22 cellular contexts compared by ENCODE assay signal in genomic region chr1:165748550-165748949, GRCh38.
"Had no signal": no experiment of that assay in that cellular context is flagged by ENCODE, and none has a peak within 500 bp of the region (broad histone marks: within the 10 kb centered on the region; RNA-seq: fewer than 3 reads in every experiment).

No MANE protein-coding gene starts in this region.

- H3K9me3 Mint-ChIP-seq: activated B cell treated with CpG ODN at 0.5 μM for 24 hours; activated CD4-positive, alpha-beta memory T cell treated with anti-CD3 and anti-CD28 coated beads for 36 hours; activated CD4-positive, alpha-beta T cell treated with anti-CD3 and anti-CD28 coated beads, Interleukin-2, amount 10 ng/mL, durations not matched to agents 7 days and 5 days; activated naive CD4-positive, alpha-beta T cell treated with anti-CD3 and anti-CD28 coated beads, Interleukin-2, amount 50 U/mL, for 72 hours; activated T-cell treated with anti-CD3 and anti-CD28 coated beads, Interleukin-2, amount 50 U/mL, for 4 hours had no signal

- H3K4me1 ChIP-seq: SJSA1 had no signal

- H3K27me3 ChIP-seq: brain microvascular endothelial cell, SJSA1 had no signal

- H3K27me3 Mint-ChIP-seq: activated B cell treated with CpG ODN at 0.5 μM for 24 hours; activated CD4-positive, alpha-beta memory T cell treated with anti-CD3 and anti-CD28 coated beads for 36 hours; activated CD4-positive, alpha-beta T cell treated with anti-CD3 and anti-CD28 coated beads, Interleukin-2, amount 10 ng/mL, durations not matched to agents 7 days and 5 days; T-helper 17 cell had no signal

- DNase-seq: activated B cell treated with CpG ODN at 0.5 μM for 24 hours; activated CD4-positive, alpha-beta memory T cell treated with anti-CD3 and anti-CD28 coated beads for 36 hours; activated CD4-positive, alpha-beta T cell treated with anti-CD3 and anti-CD28 coated beads, Interleukin-2, amount 10 ng/mL, durations not matched to agents 7 days and 5 days; activated CD8-positive, alpha-beta memory T cell treated with anti-CD3 and anti-CD28 coated beads for 24 hours; activated effector memory CD4-positive, alpha-beta T cell treated with anti-CD3 and anti-CD28 coated beads, Interleukin-2, amount 50 U/mL, for 16 hours; activated naive CD4-positive, alpha-beta T cell treated with Interleukin-2 at 50 U/mL for 16 hours; activated T-cell treated with anti-CD3 and anti-CD28 coated beads, Interleukin-2, amount 50 U/mL, for 4 hours; brain microvascular endothelial cell; NCI-H1105 treated with DMSO at 0.1 percent for 48 hours; NCI-H1436 treated with DMSO at 0.1 percent for 48 hours; NCI-H187; NCI-H2081; NCI-H510A treated with DMSO at 0.1 percent for 48 hours; NCI-H69; NK-92 treated with Interleukin-12 subunit alpha and Interleukin-12 subunit beta, amount 100 ng/mL, for 24 hours; OCI-M1; SHP77; SW 1271; T-helper 17 cell; T-helper 9 cell had no signal

- H3K4me1 Mint-ChIP-seq: activated CD4-positive, alpha-beta T cell treated with anti-CD3 and anti-CD28 coated beads, Interleukin-2, amount 10 ng/mL, durations not matched to agents 7 days and 5 days had no signal

- H3K4me3 Mint-ChIP-seq: activated B cell treated with CpG ODN at 0.5 μM for 24 hours; activated CD4-positive, alpha-beta memory T cell treated with anti-CD3 and anti-CD28 coated beads for 36 hours; activated CD4-positive, alpha-beta T cell treated with anti-CD3 and anti-CD28 coated beads, Interleukin-2, amount 10 ng/mL, durations not matched to agents 7 days and 5 days; activated T-cell treated with anti-CD3 and anti-CD28 coated beads, Interleukin-2, amount 50 U/mL, for 4 hours; T-helper 17 cell had no signal

- H3K4me3 ChIP-seq: SJSA1 had no signal

- H3K27ac ChIP-seq: brain microvascular endothelial cell, SJSA1 had no signal

- H3K9me3 ChIP-seq: SJSA1 had no signal

- H3K27ac Mint-ChIP-seq: activated B cell treated with CpG ODN at 0.5 μM for 24 hours; activated CD4-positive, alpha-beta memory T cell treated with anti-CD3 and anti-CD28 coated beads for 36 hours; activated CD4-positive, alpha-beta T cell treated with anti-CD3 and anti-CD28 coated beads, Interleukin-2, amount 10 ng/mL, durations not matched to agents 7 days and 5 days; activated naive CD4-positive, alpha-beta T cell treated with anti-CD3 and anti-CD28 coated beads, Interleukin-2, amount 50 U/mL, for 72 hours; T-helper 17 cell had no signal
